In genomic region chr1:59156031-59156430, GRCh38 we compare ENCODE assay signal across 1 cellular context.
TF ChIP-seq lines count a peak whose summit lies in the region.

No MANE protein-coding gene starts in this region.

TF ChIP-seq in endothelial cell of umbilical vein, 7 proteins besides CTCF, POLR2A, EP300 and RAD21:
- TF ChIP-seq POLR2AphosphoS5 (IDR thresholded peaks at IDR 0.05; ENCODE audit: insufficient read depth, low read depth, low read length) (no peak), MYC (IDR thresholded peaks at IDR 0.05; ENCODE audit: low read depth, low read length) (no peak), GATA2 (IDR thresholded peaks at IDR 0.05; ENCODE audit: insufficient read depth, insufficient read length, low read depth, low read length) (no peak), JUN (IDR thresholded peaks at IDR 0.05; ENCODE audit: borderline replicate concordance, insufficient read depth, insufficient read length, low read depth) (no peak), FOS (IDR thresholded peaks at IDR 0.05; ENCODE audit: borderline replicate concordance, insufficient read depth, low read length) (no peak), MAX (IDR thresholded peaks at IDR 0.05; ENCODE audit: insufficient read depth, insufficient read length) (no peak), EZH2 (IDR thresholded peaks at IDR 0.05; ENCODE audit: borderline replicate concordance, low read depth, low read length, severe bottlenecking) (no peak)
